In genomic region chr10:50554995-50555568, GRCh38 we compare ENCODE assay signal across 1 cellular context.
TF ChIP-seq lines count a peak whose summit lies in the region.

No MANE protein-coding gene starts in this region.

TF ChIP-seq in K562, 482 proteins besides CTCF, POLR2A, EP300 and RAD21 (continued from another document and continues in another):
- TF ChIP-seq ZBTB11 (CRISPR knock-in tag; IDR thresholded peaks at IDR 0.05) (no peak), MBD2 (IDR thresholded peaks at IDR 0.05; ENCODE audit: borderline replicate concordance, low read depth) (peak; percentile 54; the same call in 1 of the 2 replicates), VEZF1 (CRISPR knock-in tag; IDR thresholded peaks at IDR 0.05) (no peak; the same call in 1 of the 2 replicates), ZNF311 (CRISPR knock-in tag; IDR thresholded peaks at IDR 0.05) (no peak), MLX (CRISPR knock-in tag; conservative IDR thresholded peaks at IDR 0.05) (no peak), FOXM1 (IDR thresholded peaks at IDR 0.05; ENCODE audit: low read depth) (peak; percentile 70), FOXM1 (CRISPR knock-in tag; IDR thresholded peaks at IDR 0.05; ENCODE audit: low read depth) (no peak), RFX5 (IDR thresholded peaks at IDR 0.05; ENCODE audit: low read depth, low read length) (no peak), TSHZ1 (CRISPR knock-in tag; IDR thresholded peaks at IDR 0.05) (no peak), CBFA2T2 (conservative IDR thresholded peaks at IDR 0.05) (peak; percentile 82), JUND (IDR thresholded peaks at IDR 0.05; ENCODE audit: borderline replicate concordance, low read depth, low read length) (peak; percentile 57), JUND (tag; IDR thresholded peaks at IDR 0.05; ENCODE audit: borderline replicate concordance, low read depth, low read length) (peak; percentile 51; the same call in 1 of the 3 replicates), PREB (CRISPR knock-in tag; IDR thresholded peaks at IDR 0.05) (no peak), MAZ (CRISPR knock-in tag; conservative IDR thresholded peaks at IDR 0.05 in 1 of 2, IDR thresholded peaks at IDR 0.05 in 1 of 2) (no peak; a peak in 1 of 4 replicates), RBM22 (IDR thresholded peaks at IDR 0.05; ENCODE audit: low read depth, low read length, poor library complexity, severe bottlenecking) (no peak), HMG20A (CRISPR knock-in tag; conservative IDR thresholded peaks at IDR 0.05) (no peak), RBM34 (IDR thresholded peaks at IDR 0.05; ENCODE audit: borderline replicate concordance, insufficient read depth, low read length) (no peak), NCOA1 (IDR thresholded peaks at IDR 0.05; ENCODE audit: low read depth) (no peak), NFRKB (IDR thresholded peaks at IDR 0.05; ENCODE audit: low read depth) (peak; percentile 56; the same call in 1 of the 2 replicates), RBFOX2 (IDR thresholded peaks at IDR 0.05; ENCODE audit: low read depth, low read length) (no peak), SMARCC2 (IDR thresholded peaks at IDR 0.05; ENCODE audit: low read depth) (no peak), MEIS2 (IDR thresholded peaks at IDR 0.05; ENCODE audit: partially characterized antibody) (no peak), PTRF (tag; IDR thresholded peaks at IDR 0.05) (no peak), TAF15 (IDR thresholded peaks at IDR 0.05; ENCODE audit: low read depth, low read length) (no peak), PHF20 (IDR thresholded peaks at IDR 0.05; ENCODE audit: partially characterized antibody) (no peak), ZNF668 (CRISPR knock-in tag; IDR thresholded peaks at IDR 0.05) (peak; percentile 80; the same call in 1 of the 2 replicates), MYNN (IDR thresholded peaks at IDR 0.05) (peak; percentile 50; the same call in 1 of the 2 replicates), MYNN (CRISPR knock-in tag; IDR thresholded peaks at IDR 0.05) (no peak), ARNT (IDR thresholded peaks at IDR 0.05) (peak; percentile 12 to 15; a peak in 2 of 4 replicates), ETV6 (IDR thresholded peaks at IDR 0.05; ENCODE audit: borderline replicate concordance in 1 of 2, low read depth in 2 of 2, low read length in 1 of 2) (0 out of 4 replicates have a peak, but pooled peaks of 1 of the 2 experiments have one; percentile 35), ETV6 (CRISPR knock-in tag; IDR thresholded peaks at IDR 0.05; ENCODE audit: borderline replicate concordance) (no peak), ID3 (CRISPR knock-in tag; IDR thresholded peaks at IDR 0.05) (no peak), ID3 (tag; IDR thresholded peaks at IDR 0.05) (no peak; the same call in 1 of the 2 replicates), EHMT2 (IDR thresholded peaks at IDR 0.05) (no peak), ZNF277 (CRISPR knock-in tag; IDR thresholded peaks at IDR 0.05; ENCODE audit: borderline replicate concordance) (no peak), LARP7 (IDR thresholded peaks at IDR 0.05) (no peak), ZBTB34 (CRISPR knock-in tag; IDR thresholded peaks at IDR 0.05) (no peak), RNF2 (IDR thresholded peaks at IDR 0.05) (peak; percentile 45; the same call in 1 of the 2 replicates), RAD51 (IDR thresholded peaks at IDR 0.05; ENCODE audit: borderline replicate concordance, low read depth) (peak; percentile 15; the same call in 1 of the 2 replicates), CEBPZ (IDR thresholded peaks at IDR 0.05; ENCODE audit: borderline replicate concordance, low read depth, low read length) (no peak), NKRF (IDR thresholded peaks at IDR 0.05; ENCODE audit: borderline replicate concordance) (peak; percentile 26; the same call in 1 of the 2 replicates), NR2F6 (CRISPR knock-in tag; IDR thresholded peaks at IDR 0.05) (no peak), JUNB (CRISPR knock-in tag; conservative IDR thresholded peaks at IDR 0.05) (no peak), IFI16 (CRISPR knock-in tag; IDR thresholded peaks at IDR 0.05) (no peak), TAF7 (tag; IDR thresholded peaks at IDR 0.05) (no peak), C11orf30 (IDR thresholded peaks at IDR 0.05; ENCODE audit: low read depth) (no peak), DNMT1 (IDR thresholded peaks at IDR 0.05) (no peak)
